ENCODE assay signal across 10 cellular contexts in genomic region chr12:26358651-26359050, GRCh38.
"Had no signal": no experiment of that assay in that cellular context is flagged by ENCODE, and none has a peak within 500 bp of the region (broad histone marks: within the 10 kb centered on the region; RNA-seq: fewer than 3 reads in every experiment).

No MANE protein-coding gene starts in this region.

- DNase-seq: H9, HCEC 1CT, HFFc6, KBM-7 had no signal

- ATAC-seq: GM23338, HepG2 had no signal

- H3K4me2 ChIP-seq: GM23338, KMS-11 had no signal

- FAIRE-seq: H1, H54, HepG2 had no signal

- H3K4me3 ChIP-seq: GM23338 had no signal

- H3K27ac ChIP-seq: HL-60, KMS-11 had no signal
